8 cellular contexts compared by ENCODE assay signal in genomic region chr17:9240659-9241370, GRCh38.
DNase-seq lines count a peak whose midpoint lies in the region; ATAC-seq and TF ChIP-seq lines count a peak whose summit lies in the region.

No MANE protein-coding gene starts in this region.

- TF ChIP-seq CTCF in omental fat pad (IDR thresholded peaks at IDR 0.05) = no peak

- in situ Hi-C loops in Caki2 (cut with HindIII; ENCODE audit: low pct_unique_long_range_greater_than_20kb, low sequenced_read_pairs) = no loop called here
- in situ Hi-C loops in G401 (cut with HindIII; ENCODE audit: low sequenced_read_pairs) = no loop called here

- DNase-seq in Caki2 (ENCODE audit: low read depth) (peak; percentile 23), globus pallidus (ENCODE audit: low spot score) (peak; percentile 77), omental fat pad (ENCODE audit: low spot score) (no peak), DMS153 treated with DMSO at 0.1 percent for 48 hours (lab: John Stamatoyannopoulos, UW; ENCODE audit: unreplicated experiment) (no peak), G401 (ENCODE audit: low spot score) (no peak)

- peak; percentile 16 for ATAC-seq in SK-N-SH treated with all-trans-retinoic acid at 6 μM for 48 hours
- peak; percentile 28 for ATAC-seq in omental fat pad (ENCODE audit: low FRiP score)
- no peak for ATAC-seq in HG03457 (IDR thresholded peaks at IDR 0.05; ENCODE audit: unreplicated experiment)
- ATAC-seq in HG02642 (IDR thresholded peaks at IDR 0.05; ENCODE audit: poor library complexity, unreplicated experiment) = no peak

TF ChIP-seq in SK-N-SH treated with all-trans-retinoic acid at 6 μM for 48 hours, 23 proteins besides CTCF, POLR2A, EP300 and RAD21:
- TF ChIP-seq OSR1 (CRISPR knock-in tag; IDR thresholded peaks at IDR 0.05) (no peak), ISL1 (CRISPR knock-in tag; IDR thresholded peaks at IDR 0.05) (no peak), CREB5 (CRISPR knock-in tag; IDR thresholded peaks at IDR 0.05; ENCODE audit: low read depth) (no peak), ZFP3 (CRISPR knock-in tag; IDR thresholded peaks at IDR 0.05) (no peak), TCF4 (CRISPR knock-in tag; IDR thresholded peaks at IDR 0.05; ENCODE audit: borderline replicate concordance) (no peak), ZFP30 (CRISPR knock-in tag; IDR thresholded peaks at IDR 0.05) (no peak), TSHZ2 (CRISPR knock-in tag; IDR thresholded peaks at IDR 0.05) (no peak), BACH2 (CRISPR knock-in tag; IDR thresholded peaks at IDR 0.05; ENCODE audit: borderline replicate concordance) (no peak), PPARA (CRISPR knock-in tag; IDR thresholded peaks at IDR 0.05; ENCODE audit: borderline replicate concordance) (no peak), GLIS3 (CRISPR knock-in tag; IDR thresholded peaks at IDR 0.05) (no peak), CSRNP3 (CRISPR knock-in tag; IDR thresholded peaks at IDR 0.05) (no peak), ARNTL (CRISPR knock-in tag; IDR thresholded peaks at IDR 0.05; ENCODE audit: borderline replicate concordance, low read depth) (no peak), ZC3H10 (CRISPR knock-in tag; IDR thresholded peaks at IDR 0.05) (no peak), ZNF8 (CRISPR knock-in tag; IDR thresholded peaks at IDR 0.05) (no peak), SNAI2 (CRISPR knock-in tag; IDR thresholded peaks at IDR 0.05) (no peak)

Comparison
In these comparisons a context has a peak if more than half of its experiments do, and no peak if none do; other contexts are left out.
1. DNase-seq: peak in Caki2 (single experiment) and globus pallidus (single experiment); none in omental fat pad (single experiment), DMS153 treated with DMSO at 0.1 percent for 48 hours (single experiment) and G401 (single experiment).
2. ATAC-seq: peak in SK-N-SH treated with all-trans-retinoic acid at 6 μM for 48 hours (single experiment) and omental fat pad (single experiment); none in HG03457 (single experiment) and HG02642 (single experiment).